ENCODE assay signal across 9 cellular contexts in genomic region chr13:24723206-24723605, GRCh38. TPM values are rescaled to one million over a fixed set of nuclear protein-coding genes. Genes with fewer than 3 reads are reported as not detected.
"Had no signal": no experiment of that assay in that cellular context is flagged by ENCODE, and none has a peak within 500 bp of the region (broad histone marks: within the 10 kb centered on the region; RNA-seq: fewer than 3 reads in every experiment).

No MANE protein-coding gene starts in this region.

- H3K9me3 Mint-ChIP-seq: GM23338, HFFc6 had no signal

- H3K4me3 Mint-ChIP-seq: GM23338, HFFc6 had no signal

- H2AFZ ChIP-seq: GM23338 had no signal

- H3K9me3 ChIP-seq: HAP-1 had no signal

- DNase-seq: H7, HFFc6, IMR-90 had no signal

- H3K36me3 ChIP-seq: HAP-1 had no signal

- H3K4me1 ChIP-seq: HAP-1 had no signal

- H3K27ac Mint-ChIP-seq: GM23338, HFFc6 had no signal

- ATAC-seq: GM23338, HCT116, K562 had no signal

- H3K4me2 ChIP-seq: GM23338 had no signal

- H3K4me1 Mint-ChIP-seq: GM23338 had no signal

- H3K4me3 ChIP-seq: GM23338, HAP-1, K562 had no signal

RNA-seq across cellular contexts. Expression of gene RNF17, which starts 40.8 kb away (rescaled TPM):
- total RNA-seq: GM23338, H4, H7, HFFc6, HT-29 had no signal

RNA-seq across cellular contexts. Expression of gene ATP12A, which starts 43.0 kb away (rescaled TPM):
- total RNA-seq: HFFc6, HT-29, IMR-90, K562 had no signal
- polyA plus RNA-seq: IMR-90, K562 had no signal
